15 cellular contexts compared by ENCODE assay signal in genomic region chr22:35054064-35054463, GRCh38. TPM values are rescaled to one million over a fixed set of nuclear protein-coding genes. Genes with fewer than 3 reads are reported as not detected.
"Had no signal": no experiment of that assay in that cellular context is flagged by ENCODE, and none has a peak within 500 bp of the region (broad histone marks: within the 10 kb centered on the region; RNA-seq: fewer than 3 reads in every experiment).

No MANE protein-coding gene starts in this region.

- H3K27ac Mint-ChIP-seq: activated CD4-positive, alpha-beta T cell treated with anti-CD3 and anti-CD28 coated beads, Interleukin-2, amount 10 ng/mL, durations not matched to agents 7 days and 5 days; activated naive CD8-positive, alpha-beta T cell treated with anti-CD3 and anti-CD28 coated beads, Interleukin-2, amount 10 ng/mL, durations not matched to agents 7 days and 5 days; naive thymus-derived CD8-positive, alpha-beta T cell had no signal

- H3K9me3 Mint-ChIP-seq: activated CD4-positive, alpha-beta T cell treated with anti-CD3 and anti-CD28 coated beads, Interleukin-2, amount 10 ng/mL, durations not matched to agents 7 days and 5 days had no signal

- H3K4me1 Mint-ChIP-seq: activated CD4-positive, alpha-beta T cell treated with anti-CD3 and anti-CD28 coated beads, Interleukin-2, amount 10 ng/mL, durations not matched to agents 7 days and 5 days; activated naive CD8-positive, alpha-beta T cell treated with anti-CD3 and anti-CD28 coated beads, Interleukin-2, amount 10 ng/mL, durations not matched to agents 7 days and 5 days; naive thymus-derived CD8-positive, alpha-beta T cell had no signal

- H3K9me3 ChIP-seq: esophagus squamous epithelium, mucosa of descending colon, right atrium auricular region, uterus had no signal

- H3K4me3 Mint-ChIP-seq: activated CD4-positive, alpha-beta T cell treated with anti-CD3 and anti-CD28 coated beads, Interleukin-2, amount 10 ng/mL, durations not matched to agents 7 days and 5 days; activated naive CD8-positive, alpha-beta T cell treated with anti-CD3 and anti-CD28 coated beads, Interleukin-2, amount 10 ng/mL, durations not matched to agents 7 days and 5 days; naive thymus-derived CD8-positive, alpha-beta T cell had no signal

- H3K27me3 Mint-ChIP-seq: activated CD4-positive, alpha-beta T cell treated with anti-CD3 and anti-CD28 coated beads, Interleukin-2, amount 10 ng/mL, durations not matched to agents 7 days and 5 days had no signal

- H3K36me3 ChIP-seq: esophagus squamous epithelium, right atrium auricular region, tibial artery, uterus had no signal

- ATAC-seq: mucosa of descending colon; naive thymus-derived CD8-positive, alpha-beta T cell had no signal

- H3K27me3 ChIP-seq: right atrium auricular region, tibial artery, uterus had no signal

- H3K4me3 ChIP-seq: esophagus squamous epithelium, mucosa of descending colon, right atrium auricular region, skin epidermis, tibial artery, uterus had no signal

- H3K27ac ChIP-seq: esophagus squamous epithelium, right atrium auricular region, skin epidermis, tibial artery, uterus, VCaP had no signal

- H3K36me3 Mint-ChIP-seq: activated naive CD8-positive, alpha-beta T cell treated with anti-CD3 and anti-CD28 coated beads, Interleukin-2, amount 10 ng/mL, durations not matched to agents 7 days and 5 days; naive thymus-derived CD8-positive, alpha-beta T cell had no signal

- H3K4me1 ChIP-seq: esophagus squamous epithelium, right atrium auricular region, tibial artery, uterus had no signal

- DNase-seq: activated CD4-positive, alpha-beta T cell treated with anti-CD3 and anti-CD28 coated beads, Interleukin-2, amount 10 ng/mL, durations not matched to agents 7 days and 5 days; activated naive CD8-positive, alpha-beta T cell treated with anti-CD3 and anti-CD28 coated beads, Interleukin-2, amount 10 ng/mL, durations not matched to agents 7 days and 5 days; aorta; esophagus squamous epithelium; foreskin fibroblast; mammary epithelial cell; mucosa of descending colon; naive thymus-derived CD8-positive, alpha-beta T cell; stimulated activated CD4-positive, alpha-beta T cell treated with anti-CD3 and anti-CD28 coated beads, Interleukin-4, amount 100 ng/mL, for 4 hours; tibial artery; uterus had no signal

RNA-seq across cellular contexts. Expression of gene ISX, which starts 11.9 kb away (rescaled TPM):
- total RNA-seq: activated CD4-positive, alpha-beta T cell treated with anti-CD3 and anti-CD28 coated beads, Interleukin-2, amount 10 ng/mL, durations not matched to agents 7 days and 5 days; activated naive CD8-positive, alpha-beta T cell treated with anti-CD3 and anti-CD28 coated beads, Interleukin-2, amount 10 ng/mL, durations not matched to agents 7 days and 5 days; aorta; esophagus squamous epithelium; mammary epithelial cell; naive thymus-derived CD8-positive, alpha-beta T cell; posterior vena cava; right atrium auricular region had no signal
